Comparison of ENCODE assay signal across 1 cellular context in genomic region chr12:50110127-50110761, GRCh38.
TF ChIP-seq lines count a peak whose summit lies in the region.

No MANE protein-coding gene starts in this region.

TF ChIP-seq in GM12878, 131 proteins besides CTCF, POLR2A, EP300 and RAD21:
- TF ChIP-seq LARP7 (IDR thresholded peaks at IDR 0.05) (no peak), ATF7 (IDR thresholded peaks at IDR 0.05; ENCODE audit: low read depth) (no peak), SUZ12 (IDR thresholded peaks at IDR 0.05; ENCODE audit: unreplicated experiment) (no peak), BRCA1 (IDR thresholded peaks at IDR 0.05; ENCODE audit: low read depth, low read length) (no peak), IKZF1 (conservative IDR thresholded peaks at IDR 0.05) (peak; percentile 58; the same call in 1 of the 2 replicates), ZNF687 (IDR thresholded peaks at IDR 0.05) (peak; percentile 75), HCFC1 (IDR thresholded peaks at IDR 0.05; ENCODE audit: low read length) (no peak), HDGF (IDR thresholded peaks at IDR 0.05) (peak; percentile 33; the same call in 1 of the 2 replicates), SMAD1 (IDR thresholded peaks at IDR 0.05; ENCODE audit: low read depth, partially characterized antibody) (peak; percentile 47), USF2 (IDR thresholded peaks at IDR 0.05; ENCODE audit: borderline replicate concordance, low read depth, low read length) (no peak), YY1 (IDR thresholded peaks at IDR 0.05; ENCODE audit: low read depth, low read length) (no peak), MEF2B (IDR thresholded peaks at IDR 0.05; ENCODE audit: partially characterized antibody, poor library complexity, severe bottlenecking) (peak; percentile 86), TAF1 (IDR thresholded peaks at IDR 0.05; ENCODE audit: borderline replicate concordance, low read depth, low read length) (no peak), CUX1 (IDR thresholded peaks at IDR 0.05; ENCODE audit: insufficient replicate concordance, low read depth, low read length) (no peak), USF1 (IDR thresholded peaks at IDR 0.05; ENCODE audit: borderline replicate concordance, extremely low read length, insufficient read depth, low read depth, low read length) (no peak), IKZF2 (IDR thresholded peaks at IDR 0.05) (peak; percentile 15 to 47; a peak in 2 of 4 replicates), RCOR1 (conservative IDR thresholded peaks at IDR 0.05; ENCODE audit: low read depth, low read length) (no peak), RAD51 (IDR thresholded peaks at IDR 0.05) (0 out of 2 replicates have a peak, but pooled peaks have one; percentile 17), ETV6 (conservative IDR thresholded peaks at IDR 0.05 in 1 of 2, IDR thresholded peaks at IDR 0.05 in 1 of 2; ENCODE audit: borderline replicate concordance in 1 of 2, low read depth in 1 of 2) (no peak), ZBED1 (IDR thresholded peaks at IDR 0.05; ENCODE audit: borderline replicate concordance) (no peak), SMARCA5 (IDR thresholded peaks at IDR 0.05) (no peak), RELB (IDR thresholded peaks at IDR 0.05; ENCODE audit: low read depth) (0 out of 2 replicates have a peak, but pooled peaks have one; percentile 39), NR2F1 (conservative IDR thresholded peaks at IDR 0.05) (peak; percentile 88), TARDBP (IDR thresholded peaks at IDR 0.05; ENCODE audit: borderline replicate concordance) (no peak), POLR2AphosphoS2 (IDR thresholded peaks at IDR 0.05; ENCODE audit: low read depth, low read length) (no peak), NBN (IDR thresholded peaks at IDR 0.05) (0 out of 2 replicates have a peak, but pooled peaks have one; percentile 30), E2F4 (IDR thresholded peaks at IDR 0.05; ENCODE audit: low read depth, low read length) (no peak), MTA2 (IDR thresholded peaks at IDR 0.05; ENCODE audit: low read depth) (peak; percentile 31; the same call in 1 of the 2 replicates), RFX5 (IDR thresholded peaks at IDR 0.05; ENCODE audit: low read depth, low read length) (peak; percentile 35), NR2C1 (IDR thresholded peaks at IDR 0.05) (peak; percentile 55), CHD2 (IDR thresholded peaks at IDR 0.05; ENCODE audit: borderline replicate concordance, low read depth, low read length) (0 out of 2 replicates have a peak, but pooled peaks have one; percentile 45), ZNF592 (IDR thresholded peaks at IDR 0.05) (no peak)
